1 cellular context compared by ENCODE assay signal in genomic region chr4:1870578-1871443, GRCh38.
A peak's percentile ranks its signal among the peaks of the same experiment; 100 is the strongest.
TF ChIP-seq lines count a peak whose summit lies in the region.

TSS of gene NSD2 (plus strand) at chr4:1871393. CDS start at chr4:1900655, 29,262 bp downstream.

TF ChIP-seq in K562, 482 proteins besides CTCF, POLR2A, EP300 and RAD21 (continued from another document and continues in another):
- TF ChIP-seq ESRRA (IDR thresholded peaks at IDR 0.05; ENCODE audit: borderline replicate concordance, low read depth) = peak; percentile 46; the same call in 1 of the 2 replicates
- peak; percentile 88 for TF ChIP-seq PHF8 (IDR thresholded peaks at IDR 0.05; ENCODE audit: borderline replicate concordance, low read length)
- TF ChIP-seq CBX3 (IDR thresholded peaks at IDR 0.05; ENCODE audit: borderline replicate concordance in 1 of 2, low read length in 2 of 2) = peak in 1 of 2 experiments; percentile 50; a peak in 1 of 3 replicates
- TF ChIP-seq TEAD4 (IDR thresholded peaks at IDR 0.05; ENCODE audit: low read length) = 0 out of 2 replicates have a peak, but pooled peaks have one; percentile 22
- no peak for TF ChIP-seq TEAD4 (CRISPR knock-in tag; IDR thresholded peaks at IDR 0.05; ENCODE audit: borderline replicate concordance)
- TF ChIP-seq ZSCAN29 (IDR thresholded peaks at IDR 0.05) = no peak
- peak; percentile 72; the same call in 1 of the 2 replicates for TF ChIP-seq E4F1 (CRISPR knock-in tag; IDR thresholded peaks at IDR 0.05; ENCODE audit: borderline replicate concordance)
- no peak for TF ChIP-seq EWSR1 (IDR thresholded peaks at IDR 0.05; ENCODE audit: borderline replicate concordance, low read depth, partially characterized antibody)
- TF ChIP-seq ZNF232 (CRISPR knock-in tag; IDR thresholded peaks at IDR 0.05) = peak; percentile 72; the same call in 1 of the 2 replicates
- no peak; the same call in 1 of the 2 replicates for TF ChIP-seq E2F1 (CRISPR knock-in tag; IDR thresholded peaks at IDR 0.05)
- no peak for TF ChIP-seq ZC3H11A (IDR thresholded peaks at IDR 0.05; ENCODE audit: low read depth, low read length)
- TF ChIP-seq ZNF785 (CRISPR knock-in tag; IDR thresholded peaks at IDR 0.05) = no peak
- no peak for TF ChIP-seq TEAD2 (tag; IDR thresholded peaks at IDR 0.05)
- no peak; the same call in 1 of the 2 replicates for TF ChIP-seq IRF1 (CRISPR knock-in tag; IDR thresholded peaks at IDR 0.05; ENCODE audit: borderline replicate concordance)
- TF ChIP-seq CCAR2 (IDR thresholded peaks at IDR 0.05; ENCODE audit: low read depth, low read length) = no peak
- TF ChIP-seq NCOA6 (IDR thresholded peaks at IDR 0.05) = no peak; the same call in none of the 2 replicates
- no peak for TF ChIP-seq GTF2A2 (tag; IDR thresholded peaks at IDR 0.05)
- TF ChIP-seq E2F4 (CRISPR knock-in tag; IDR thresholded peaks at IDR 0.05; ENCODE audit: low read depth) = peak; percentile 89; the same call in 1 of the 2 replicates
- no peak for TF ChIP-seq STAT5B (CRISPR knock-in tag; IDR thresholded peaks at IDR 0.05)
- no peak for TF ChIP-seq DNMT1 (IDR thresholded peaks at IDR 0.05)
- no peak for TF ChIP-seq SFPQ (IDR thresholded peaks at IDR 0.05; ENCODE audit: low read depth, low read length)
- TF ChIP-seq LEF1 (IDR thresholded peaks at IDR 0.05) = no peak
- TF ChIP-seq ELK3 (CRISPR knock-in tag; IDR thresholded peaks at IDR 0.05) = 0 out of 2 replicates have a peak, but pooled peaks have one; percentile 37
- no peak for TF ChIP-seq THRB (CRISPR knock-in tag; conservative IDR thresholded peaks at IDR 0.05)
- TF ChIP-seq OTX1 (CRISPR knock-in tag; IDR thresholded peaks at IDR 0.05) = peak; percentile 33; the same call in 1 of the 2 replicates
- TF ChIP-seq ZBED1 (IDR thresholded peaks at IDR 0.05) = no peak
- no peak for TF ChIP-seq PHB2 (IDR thresholded peaks at IDR 0.05; ENCODE audit: low read depth)
- peak; percentile 84 for TF ChIP-seq POLR2H (tag; IDR thresholded peaks at IDR 0.05; ENCODE audit: low read depth)
- TF ChIP-seq NFIC (IDR thresholded peaks at IDR 0.05) = peak; percentile 78
- peak; percentile 51; the same call in 1 of the 2 replicates for TF ChIP-seq CREM (IDR thresholded peaks at IDR 0.05; ENCODE audit: low read depth)
- TF ChIP-seq RAD51 (IDR thresholded peaks at IDR 0.05; ENCODE audit: borderline replicate concordance, low read depth) = no peak
- peak; percentile 91 for TF ChIP-seq ZNF263 (CRISPR knock-in tag; IDR thresholded peaks at IDR 0.05; ENCODE audit: borderline replicate concordance)
- TF ChIP-seq IFI16 (CRISPR knock-in tag; IDR thresholded peaks at IDR 0.05) = no peak
- 0 out of 4 replicates have a peak, but pooled peaks of 1 of the 2 experiments have one; percentile 52 for TF ChIP-seq FOXA3 (CRISPR knock-in tag; conservative IDR thresholded peaks at IDR 0.05 in 1 of 2, IDR thresholded peaks at IDR 0.05 in 1 of 2)
- 0 out of 2 replicates have a peak, but pooled peaks have one; percentile 70 for TF ChIP-seq ZNF76 (CRISPR knock-in tag; IDR thresholded peaks at IDR 0.05; ENCODE audit: borderline replicate concordance)
- peak; percentile 70 to 93 for TF ChIP-seq MAZ (CRISPR knock-in tag; conservative IDR thresholded peaks at IDR 0.05 in 1 of 2, IDR thresholded peaks at IDR 0.05 in 1 of 2)
- TF ChIP-seq ZNF655 (CRISPR knock-in tag; IDR thresholded peaks at IDR 0.05) = no peak
- TF ChIP-seq GATAD2B (IDR thresholded peaks at IDR 0.05; ENCODE audit: borderline replicate concordance) = peak; percentile 83
- TF ChIP-seq ZNF282 (CRISPR knock-in tag; IDR thresholded peaks at IDR 0.05) = 0 out of 2 replicates have a peak, but pooled peaks have one; percentile 81
- TF ChIP-seq NCOA1 (IDR thresholded peaks at IDR 0.05; ENCODE audit: low read depth) = no peak
- peak; percentile 61 for TF ChIP-seq TBP (optimal IDR thresholded peaks at IDR 0.05; ENCODE audit: low read depth, low read length)
- TF ChIP-seq CCNT2 (IDR thresholded peaks at IDR 0.05; ENCODE audit: borderline replicate concordance, extremely low read depth, insufficient read length, low read depth, low read length) = peak; percentile 77
- no peak for TF ChIP-seq SRSF3 (IDR thresholded peaks at IDR 0.05; ENCODE audit: insufficient read depth, low read length)
- no peak for TF ChIP-seq ZNF316 (IDR thresholded peaks at IDR 0.05)
- no peak for TF ChIP-seq PHF21A (IDR thresholded peaks at IDR 0.05; ENCODE audit: borderline replicate concordance, low read depth)
- TF ChIP-seq ZBTB17 (CRISPR knock-in tag; IDR thresholded peaks at IDR 0.05) = peak; percentile 84
- TF ChIP-seq ZNF592 (IDR thresholded peaks at IDR 0.05) = peak; percentile 91
- TF ChIP-seq SP2 (IDR thresholded peaks at IDR 0.05; ENCODE audit: extremely low read depth, low read depth, low read length, poor library complexity, severe bottlenecking) = no peak
- no peak for TF ChIP-seq ARHGAP35 (IDR thresholded peaks at IDR 0.05; ENCODE audit: partially characterized antibody)
- TF ChIP-seq ATF4 (CRISPR knock-in tag; IDR thresholded peaks at IDR 0.05) = peak; percentile 35; the same call in 1 of the 2 replicates
- TF ChIP-seq TGIF2 (CRISPR knock-in tag; IDR thresholded peaks at IDR 0.05) = no peak
- TF ChIP-seq SUPT5H (IDR thresholded peaks at IDR 0.05) = peak; percentile 89
